8 cellular contexts compared by ENCODE assay signal in the genomic region with DNA sequence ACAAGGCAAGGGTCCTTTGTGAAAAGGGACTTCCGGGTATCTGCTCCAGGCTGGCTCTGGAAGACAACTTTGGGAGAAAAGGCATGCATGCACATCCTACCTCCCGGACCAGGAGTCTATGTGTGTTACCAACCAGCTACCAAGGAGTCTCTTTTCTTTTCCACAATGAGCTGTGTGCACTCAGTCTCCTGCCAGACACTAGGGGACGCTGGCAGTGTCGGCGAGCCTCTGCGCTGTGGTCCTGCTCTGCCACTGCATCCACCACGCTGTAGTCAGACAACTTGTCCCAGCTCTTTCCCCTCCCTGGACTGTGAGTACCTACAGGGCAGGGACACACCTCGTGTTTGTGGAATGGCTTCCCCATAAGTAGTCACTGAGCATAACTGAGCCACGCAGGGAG. TPM values are rescaled to one million over a fixed set of nuclear protein-coding genes. Genes with fewer than 3 reads are reported as not detected.
A peak's percentile ranks its signal among the peaks of the same experiment; 100 is the strongest.
DNase-seq lines count a peak whose midpoint lies in the region; ATAC-seq and TF ChIP-seq lines count a peak whose summit lies in the region.

No MANE protein-coding gene starts in this region.

- H3K9me3 ChIP-seq in PC-3 (ENCODE audit: low read length) (no peaks in the 10 kb centered on the region), adrenal gland (replicated peaks in 1 of 3) (no peaks in the 10 kb centered on the region), suprapubic skin (no peaks in the 10 kb centered on the region)

- no peak overlapping the region for H3K4me3 ChIP-seq in PC-3 (ENCODE audit: low read length)
- H3K4me3 ChIP-seq in adrenal gland: no peak overlapping the region
- H3K4me3 ChIP-seq in suprapubic skin: no peak overlapping the region

- H3K27me3 ChIP-seq in PC-3 (ENCODE audit: low read length) (no peaks in the 10 kb centered on the region), adrenal gland (no peaks in the 10 kb centered on the region), suprapubic skin (no peaks in the 10 kb centered on the region)

- CTCF ChIA-PET in PC-3 (lab: Charles Lee): no interaction called here

- TF ChIP-seq EP300 in suprapubic skin (IDR thresholded peaks at IDR 0.05): no peak

- POLR2A ChIA-PET in PC-3 (lab: Charles Lee; ENCODE audit: unreplicated experiment): no interaction called here

- peak; percentile 61 for DNase-seq in AG08396 (ENCODE audit: low spot score)
- DNase-seq in PC-3: no peak
- DNase-seq in adrenal gland: peak in 6 of 7 donors; percentile 48 to 72 (median 66)
- DNase-seq in islet precursor cell: peak; percentile 89
- no peak for DNase-seq in suprapubic skin (ENCODE audit: low spot score in 2 of 2)

- no peak; the same call in 1 of the 2 replicates for TF ChIP-seq CTCF in PC-3 (conservative IDR thresholded peaks at IDR 0.05; ENCODE audit: low read depth, low read length)
- TF ChIP-seq CTCF in adrenal gland (IDR thresholded peaks at IDR 0.05): peak; percentile 35 to 75 (median 52)
- peak; percentile 16 to 22 for TF ChIP-seq CTCF in suprapubic skin (IDR thresholded peaks at IDR 0.05)

- no peaks in the 10 kb centered on the region for H3K79me2 ChIP-seq in PC-3 (ENCODE audit: low read length)

- H2AFZ ChIP-seq in PC-3 (ENCODE audit: low read length): no peak overlapping the region

- no peak overlapping the region for H3K27ac ChIP-seq in PC-3 (ENCODE audit: low read length)
- no peak overlapping the region for H3K27ac ChIP-seq in adrenal gland
- H3K27ac ChIP-seq in suprapubic skin: no peak overlapping the region

- no peak overlapping the region for H3K9ac ChIP-seq in PC-3 (ENCODE audit: low read length)

- intact Hi-C loops in PC-3 (cut with micrococcal nuclease): no loop called here
- intact Hi-C loops in adrenal gland (cut with DNase I): no loop called here

- WGBS in adrenal gland, 4 donors: 8 to 16% (median 10%) methylated on average over 9 of the region's 9 CpGs
- 20% methylated on average over 9 of the region's 9 CpGs for WGBS in suprapubic skin

- H4K20me1 ChIP-seq in PC-3 (ENCODE audit: low read length): no peaks in the 10 kb centered on the region

- ATAC-seq in GM19463 (IDR thresholded peaks at IDR 0.05; ENCODE audit: unreplicated experiment): peak; percentile 54
- peak; percentile 39; the same call in 1 of the 2 replicates for ATAC-seq in PC-3
- no peak for ATAC-seq in HG03520 (IDR thresholded peaks at IDR 0.05; ENCODE audit: unreplicated experiment)
- no peak for ATAC-seq in GM18519 (IDR thresholded peaks at IDR 0.05; ENCODE audit: low FRiP score, unreplicated experiment)

- H3K36me3 ChIP-seq in PC-3 (ENCODE audit: low read depth, low read length) (no peaks in the 10 kb centered on the region; the same call in 1 of the 2 replicates), adrenal gland (replicated peaks in 1 of 2) (no peaks in the 10 kb centered on the region), suprapubic skin (no peaks in the 10 kb centered on the region)

- H3K4me1 ChIP-seq in PC-3 (ENCODE audit: insufficient read depth, low read length) (no peaks in the 10 kb centered on the region), adrenal gland (replicated peaks in 1 of 2) (peaks cover 0 to 4% of the 10 kb centered on the region in 2 donors), suprapubic skin (peaks cover 4% of the 10 kb centered on the region)

- H3K9me2 ChIP-seq in PC-3 (replicated peaks; ENCODE audit: low read length): no peaks in the 10 kb centered on the region

- no peak overlapping the region for H3K4me2 ChIP-seq in PC-3 (ENCODE audit: low read length)

- TF ChIP-seq POLR2A in adrenal gland (IDR thresholded peaks at IDR 0.05) (no peak), suprapubic skin (IDR thresholded peaks at IDR 0.05) (no peak)

- no peaks in the 10 kb centered on the region for H3F3A ChIP-seq in PC-3 (ENCODE audit: low read length, unreplicated experiment)

- BruUV-seq in PC-3 (replicated peaks; lab: Mats Ljungman, UMichigan): no TSS peak

RNA-seq across cellular contexts. Expression of a gene that starts 5.1 kb away (rescaled TPM):
- total RNA-seq in PC-3 (2014; rRNA removed): 282 and 293 TPM in 2 replicates
- 100 to 1,000 TPM; 171 to 722 (median 354) TPM for total RNA-seq in adrenal gland
- polyA plus RNA-seq in adrenal gland: 100 to 1,000 TPM; 164 to 724 (median 287) TPM
- 100 to 1,000 TPM; 160 to 278 (median 240) TPM for total RNA-seq in suprapubic skin

RNA-seq across cellular contexts. Expression of a gene that starts 27.7 kb away (rescaled TPM):
- total RNA-seq in PC-3 (2014; rRNA removed): 45.4 and 62.9 TPM in 2 replicates
- 10 to 100 TPM in 7 of 8 donors, 1 to 10 TPM in 1; 9.5 to 34.6 (median 23.3) TPM for total RNA-seq in adrenal gland
- polyA plus RNA-seq in adrenal gland: 10 to 100 TPM; 15.0 to 30.0 (median 27.5) TPM
- 10 to 100 TPM; 32.7 to 42.7 (median 39.8) TPM for total RNA-seq in suprapubic skin

RNA-seq across cellular contexts. Expression of a gene that starts 28.7 kb away (rescaled TPM):
- total RNA-seq in PC-3 (2014; rRNA removed): 130 TPM in 2 replicates
- total RNA-seq in adrenal gland: 100 to 1,000 TPM in 2 of 8 donors, 10 to 100 TPM in 6; 53.6 to 140 (median 83.6) TPM
- polyA plus RNA-seq in adrenal gland: 100 to 1,000 TPM in 2 of 3 donors, 10 to 100 TPM in 1; 76.0 to 216 (median 143) TPM
- 10 to 100 TPM; 27.3 to 66.6 (median 57.7) TPM for total RNA-seq in suprapubic skin

RNA-seq across cellular contexts. Expression of a gene that starts 35.1 kb away (rescaled TPM):
- 18.1 and 18.5 TPM in 2 replicates for total RNA-seq in PC-3 (2014; rRNA removed)
- under 1 TPM in 1 of 8 donors, not detected in 7; 0.38 TPM for total RNA-seq in adrenal gland
- under 1 TPM in 2 of 3 donors, not detected in 1; 0.17 to 0.48 TPM for polyA plus RNA-seq in adrenal gland
- 100 to 1,000 TPM; 150 to 284 (median 205) TPM for total RNA-seq in suprapubic skin

RNA-seq across cellular contexts. Expression of a gene that starts 47.5 kb away (rescaled TPM):
- total RNA-seq in PC-3 (2014; rRNA removed) (65.9 and 70.8 TPM in 2 replicates), adrenal gland (10 to 100 TPM; 22.3 to 41.3 (median 33.4) TPM), suprapubic skin (10 to 100 TPM; 13.7 to 42.1 (median 20.6) TPM)
- 10 to 100 TPM; 13.6 to 27.8 (median 19.9) TPM for polyA plus RNA-seq in adrenal gland

Comparison
In these comparisons a context has a peak if more than half of its experiments do, and no peak if none do; other contexts are left out.
1. DNase-seq: peak in AG08396 (single experiment), adrenal gland (6 of 7) and islet precursor cell (single experiment); none in PC-3 (single experiment) and suprapubic skin (0 of 2).
2. ATAC-seq: peak in GM19463 (single experiment) and PC-3 (single experiment); none in HG03520 (single experiment) and GM18519 (single experiment).